In genomic region chr6:108850669-108851467, GRCh38 we compare ENCODE assay signal across 1 cellular context.
TF ChIP-seq lines count a peak whose summit lies in the region.

No MANE protein-coding gene starts in this region.

TF ChIP-seq in HepG2, 621 proteins besides CTCF, POLR2A, EP300 and RAD21 (continued from another document and continues in another):
- TF ChIP-seq ZSCAN29 (CRISPR knock-in tag; conservative IDR thresholded peaks at IDR 0.05) (no peak), NFE2L1 (CRISPR knock-in tag; IDR thresholded peaks at IDR 0.05; ENCODE audit: borderline replicate concordance) (no peak), SMAD3 (CRISPR knock-in tag; IDR thresholded peaks at IDR 0.05) (0 out of 2 replicates have a peak, but pooled peaks have one; percentile 34), ZKSCAN5 (CRISPR knock-in tag; IDR thresholded peaks at IDR 0.05) (no peak), PCBP1 (IDR thresholded peaks at IDR 0.05; ENCODE audit: borderline replicate concordance, low read depth, low read length) (no peak), ZBTB10 (CRISPR knock-in tag; IDR thresholded peaks at IDR 0.05; ENCODE audit: borderline replicate concordance) (0 out of 2 replicates have a peak, but pooled peaks have one; percentile 30), KDM2A (CRISPR knock-in tag; IDR thresholded peaks at IDR 0.05; ENCODE audit: borderline replicate concordance, low read depth) (peak; percentile 48; the same call in 1 of the 2 replicates), MYPOP (CRISPR knock-in tag; IDR thresholded peaks at IDR 0.05) (no peak), UBTF (CRISPR knock-in tag; IDR thresholded peaks at IDR 0.05) (no peak), ZMAT5 (CRISPR knock-in tag; IDR thresholded peaks at IDR 0.05; ENCODE audit: borderline replicate concordance, low read depth) (no peak), ZFP37 (CRISPR knock-in tag; IDR thresholded peaks at IDR 0.05; ENCODE audit: borderline replicate concordance) (no peak), ZNF44 (CRISPR knock-in tag; IDR thresholded peaks at IDR 0.05) (no peak), ZNF138 (CRISPR knock-in tag; IDR thresholded peaks at IDR 0.05; ENCODE audit: low read depth) (no peak), MXD3 (CRISPR knock-in tag; IDR thresholded peaks at IDR 0.05) (no peak), BATF2 (CRISPR knock-in tag; IDR thresholded peaks at IDR 0.05) (no peak), ZFAT (CRISPR knock-in tag; conservative IDR thresholded peaks at IDR 0.05) (no peak), KAT8 (CRISPR knock-in tag; IDR thresholded peaks at IDR 0.05) (peak; percentile 31; the same call in 1 of the 2 replicates), PATZ1 (CRISPR knock-in tag; IDR thresholded peaks at IDR 0.05) (peak; percentile 22; the same call in 1 of the 2 replicates), PAF1 (CRISPR knock-in tag; IDR thresholded peaks at IDR 0.05) (no peak), ZNF576 (CRISPR knock-in tag; IDR thresholded peaks at IDR 0.05) (no peak), ARHGAP35 (CRISPR knock-in tag; IDR thresholded peaks at IDR 0.05; ENCODE audit: borderline replicate concordance) (no peak), RARA (CRISPR knock-in tag; IDR thresholded peaks at IDR 0.05) (no peak; the same call in 1 of the 2 replicates), ZFY (CRISPR knock-in tag; IDR thresholded peaks at IDR 0.05) (no peak), SRF (IDR thresholded peaks at IDR 0.05; ENCODE audit: low read depth, low read length) (no peak), ZNF83 (CRISPR knock-in tag; IDR thresholded peaks at IDR 0.05; ENCODE audit: borderline replicate concordance) (no peak), DNMT1 (CRISPR knock-in tag; IDR thresholded peaks at IDR 0.05) (no peak), AHDC1 (CRISPR knock-in tag; IDR thresholded peaks at IDR 0.05; ENCODE audit: borderline replicate concordance) (no peak), ZNF674 (CRISPR knock-in tag; IDR thresholded peaks at IDR 0.05; ENCODE audit: low read depth) (no peak), NR2F1 (CRISPR knock-in tag; IDR thresholded peaks at IDR 0.05) (0 out of 4 replicates have a peak, but pooled peaks of 1 of the 2 experiments have one; percentile 27), ZBTB1 (CRISPR knock-in tag; IDR thresholded peaks at IDR 0.05; ENCODE audit: borderline replicate concordance) (no peak), ADNP (CRISPR knock-in tag; IDR thresholded peaks at IDR 0.05) (no peak), TIGD3 (CRISPR knock-in tag; IDR thresholded peaks at IDR 0.05; ENCODE audit: borderline replicate concordance) (no peak), TBX2 (CRISPR knock-in tag; IDR thresholded peaks at IDR 0.05; ENCODE audit: borderline replicate concordance) (peak; percentile 34; the same call in 1 of the 2 replicates), ZSCAN31 (CRISPR knock-in tag; IDR thresholded peaks at IDR 0.05; ENCODE audit: low read depth) (no peak), MAFG (CRISPR knock-in tag; IDR thresholded peaks at IDR 0.05) (no peak), SMC3 (IDR thresholded peaks at IDR 0.05; ENCODE audit: low read length) (no peak), ZNF598 (CRISPR knock-in tag; IDR thresholded peaks at IDR 0.05; ENCODE audit: borderline replicate concordance) (0 out of 2 replicates have a peak, but pooled peaks have one; percentile 14), BCL3 (CRISPR knock-in tag; IDR thresholded peaks at IDR 0.05) (no peak), ZNF691 (CRISPR knock-in tag; IDR thresholded peaks at IDR 0.05; ENCODE audit: borderline replicate concordance, low read depth) (no peak), BRCA1 (CRISPR knock-in tag; IDR thresholded peaks at IDR 0.05) (no peak)
